Comparison of ENCODE assay signal across 2 cellular contexts in the genomic region with DNA sequence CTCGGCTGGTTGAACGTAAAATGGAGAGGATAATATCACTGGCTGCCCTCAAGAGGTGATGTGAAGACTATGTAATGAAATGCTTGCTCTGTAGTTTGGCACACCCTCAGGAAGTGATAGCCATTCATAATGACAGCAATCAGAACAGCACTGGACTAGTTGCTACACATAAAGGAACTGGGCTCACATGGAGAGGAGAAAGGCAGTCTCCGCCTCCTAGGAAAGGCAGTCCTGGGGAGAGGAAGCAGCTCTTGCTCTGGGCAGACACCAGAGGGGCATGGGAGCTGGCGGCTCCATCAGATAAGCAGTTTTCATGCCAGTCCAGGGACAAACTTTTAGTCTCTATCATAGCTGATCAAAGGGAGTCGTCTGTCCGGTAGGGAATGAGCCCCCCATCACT.
TF ChIP-seq lines count a peak whose summit lies in the region.

No MANE protein-coding gene starts in this region.

TF ChIP-seq in IMR-90, 13 proteins besides CTCF, POLR2A, EP300 and RAD21:
- TF ChIP-seq FOS (IDR thresholded peaks at IDR 0.05; ENCODE audit: low read depth, low read length) (no peak), MAZ (IDR thresholded peaks at IDR 0.05; ENCODE audit: borderline replicate concordance, low read depth, low read length) (no peak), RCOR1 (IDR thresholded peaks at IDR 0.05; ENCODE audit: insufficient replicate concordance, low read length) (no peak), CHD1 (IDR thresholded peaks at IDR 0.05; ENCODE audit: low read depth, low read length) (no peak), SMC3 (IDR thresholded peaks at IDR 0.05; ENCODE audit: low read depth, low read length) (no peak), MXI1 (IDR thresholded peaks at IDR 0.05; ENCODE audit: borderline replicate concordance, low read depth, low read length) (no peak), RFX5 (IDR thresholded peaks at IDR 0.05; ENCODE audit: low read depth, low read length) (no peak), NFE2L2 (IDR thresholded peaks at IDR 0.05; ENCODE audit: low read depth, low read length) (no peak), CEBPB (IDR thresholded peaks at IDR 0.05; ENCODE audit: low read depth, low read length) (no peak), MAFK (IDR thresholded peaks at IDR 0.05; ENCODE audit: low read depth, low read length) (no peak), BHLHE40 (IDR thresholded peaks at IDR 0.05; ENCODE audit: low read depth, low read length) (no peak)
- TF ChIP-seq, protein P1, sequence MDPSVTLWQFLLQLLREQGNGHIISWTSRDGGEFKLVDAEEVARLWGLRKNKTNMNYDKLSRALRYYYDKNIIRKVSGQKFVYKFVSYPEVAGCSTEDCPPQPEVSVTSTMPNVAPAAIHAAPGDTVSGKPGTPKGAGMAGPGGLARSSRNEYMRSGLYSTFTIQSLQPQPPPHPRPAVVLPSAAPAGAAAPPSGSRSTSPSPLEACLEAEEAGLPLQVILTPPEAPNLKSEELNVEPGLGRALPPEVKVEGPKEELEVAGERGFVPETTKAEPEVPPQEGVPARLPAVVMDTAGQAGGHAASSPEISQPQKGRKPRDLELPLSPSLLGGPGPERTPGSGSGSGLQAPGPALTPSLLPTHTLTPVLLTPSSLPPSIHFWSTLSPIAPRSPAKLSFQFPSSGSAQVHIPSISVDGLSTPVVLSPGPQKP (IDR thresholded peaks at IDR 0.05; ENCODE audit: borderline replicate concordance, low read depth, low read length): no peak
- TF ChIP-seq, protein P2, sequence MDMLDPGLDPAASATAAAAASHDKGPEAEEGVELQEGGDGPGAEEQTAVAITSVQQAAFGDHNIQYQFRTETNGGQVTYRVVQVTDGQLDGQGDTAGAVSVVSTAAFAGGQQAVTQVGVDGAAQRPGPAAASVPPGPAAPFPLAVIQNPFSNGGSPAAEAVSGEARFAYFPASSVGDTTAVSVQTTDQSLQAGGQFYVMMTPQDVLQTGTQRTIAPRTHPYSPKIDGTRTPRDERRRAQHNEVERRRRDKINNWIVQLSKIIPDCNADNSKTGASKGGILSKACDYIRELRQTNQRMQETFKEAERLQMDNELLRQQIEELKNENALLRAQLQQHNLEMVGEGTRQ (IDR thresholded peaks at IDR 0.05; ENCODE audit: low read depth, low read length): no peak
TF ChIP-seq in IMR-90: peak in this region for 0.

TF ChIP-seq in GM12891, 5 proteins besides CTCF, POLR2A, EP300 and RAD21:
- no peak for TF ChIP-seq POLR2AphosphoS5 (IDR thresholded peaks at IDR 0.05; ENCODE audit: low read depth, low read length)
- TF ChIP-seq PAX5 (IDR thresholded peaks at IDR 0.05; ENCODE audit: insufficient read depth, low read length, severe bottlenecking): no peak
- no peak for TF ChIP-seq SPI1 (IDR thresholded peaks at IDR 0.05; ENCODE audit: low read depth, low read length)
- TF ChIP-seq POU2F2 (IDR thresholded peaks at IDR 0.05; ENCODE audit: low read depth, low read length): no peak
